ENCODE assay signal across 8 cellular contexts in the genomic region with DNA sequence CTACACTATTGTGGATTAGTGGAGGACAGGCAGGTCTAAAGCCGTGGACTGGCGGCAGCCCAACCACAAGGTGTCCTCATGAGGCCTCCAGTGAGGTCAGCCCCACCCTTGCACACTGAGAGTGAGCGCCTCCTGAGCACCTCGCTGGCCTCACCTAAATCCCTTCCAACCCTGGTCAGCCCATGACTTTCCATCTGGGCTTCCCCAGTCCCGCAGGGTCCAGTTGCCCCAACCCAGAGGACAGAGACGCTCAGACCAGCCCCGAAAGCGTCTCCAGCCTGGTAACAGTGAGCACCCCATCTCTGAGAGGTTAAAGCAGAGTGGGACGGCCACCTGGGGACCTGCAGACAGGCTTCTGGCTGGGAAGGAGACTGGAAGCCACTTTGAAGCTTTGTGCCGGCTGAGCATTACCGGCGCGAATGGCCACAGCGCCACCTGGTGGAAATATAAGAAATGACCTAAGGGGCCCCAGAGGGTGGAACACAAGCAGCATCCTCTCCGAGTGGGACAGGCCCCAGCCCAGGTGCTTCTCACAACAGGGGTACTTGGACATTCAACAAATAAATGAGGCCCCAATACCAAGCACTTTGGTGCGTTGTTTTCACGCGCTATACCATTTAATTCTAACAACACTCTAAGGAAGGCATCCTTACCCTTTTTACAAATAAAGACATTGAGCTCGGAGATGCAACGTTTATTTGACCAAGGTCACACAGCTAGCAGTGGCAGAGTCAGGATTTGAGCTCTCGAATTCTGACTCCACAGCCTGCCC.
DNase-seq lines count a peak whose midpoint lies in the region; ATAC-seq and TF ChIP-seq lines count a peak whose summit lies in the region.

No MANE protein-coding gene starts in this region.

- H3K27ac Mint-ChIP-seq in T-cell = peak overlapping the region in 1 of 2 donors; percentile 59

- H3K27me3 ChIP-seq in GM23248 (replicated peaks; ENCODE audit: insufficient read depth) (no peaks in the 10 kb centered on the region), adipocyte (replicated peaks; ENCODE audit: control insufficient read depth, insufficient read depth, low read length) (no peaks in the 10 kb centered on the region)

- TF ChIP-seq CTCF in retinal pigment epithelial cell (conservative IDR thresholded peaks at IDR 0.05; ENCODE audit: low read depth, low read length) = peak; percentile 81

- H3K4me1 ChIP-seq in GM23248 (ENCODE audit: insufficient read depth) = peaks cover 19% of the 10 kb centered on the region
- peaks cover 14% of the 10 kb centered on the region for H3K4me1 ChIP-seq in adipocyte (ENCODE audit: control insufficient read depth, insufficient read depth, low read length)

- POLR2A ChIA-PET in T-cell (lab: Charles Lee) = no interaction called here

- H3K9me3 ChIP-seq in GM23248 (ENCODE audit: low read depth) (no peaks in the 10 kb centered on the region), adipocyte (ENCODE audit: control insufficient read depth, low read length) (no peaks in the 10 kb centered on the region)

- no peak overlapping the region for H3K4me2 ChIP-seq in GM23248 (ENCODE audit: unreplicated experiment)

- CTCF ChIA-PET in T-cell (lab: Charles Lee) = interaction anchor here (0.6 to 1.7 kb wide), 16 partner anchors 10 to 1913 kb away, joined by 3 to 12 read pairs (median 4); no protein-coding TSS in a partner anchor

- H3K9ac ChIP-seq in GM23248 = no peak overlapping the region
- H3K9ac ChIP-seq in adipocyte (ENCODE audit: low read length) = no peak overlapping the region

- no peaks in the 10 kb centered on the region for H3K9me2 ChIP-seq in GM23248 (ENCODE audit: insufficient read depth)

- in situ Hi-C loops in GM23248 (cut with MboI) = no loop called here

- H3K36me3 ChIP-seq in GM23248 (ENCODE audit: low read depth) (no peaks in the 10 kb centered on the region), adipocyte (ENCODE audit: control insufficient read depth, insufficient read depth, low read length, severe bottlenecking) (no peaks in the 10 kb centered on the region)

- ATAC-seq in T-cell (replicated peaks in 1 of 4) (peak; percentile 83 to 91 (median 85)), left ventricle myocardium superior (peak; percentile 92)

- peaks cover 11% of the 10 kb centered on the region; the same call in 1 of the 2 replicates for H3F3A ChIP-seq in GM23248 (ENCODE audit: insufficient read depth)

- no peaks in the 10 kb centered on the region for H3K9me3 Mint-ChIP-seq in T-cell

- DNase-seq in COLO829 (ENCODE audit: low spot score) (peak; percentile 92), GM23248 (peak; percentile 71), NCI-H1092 treated with DMSO at 0.1 percent for 48 hours (lab: John Stamatoyannopoulos, UW) (peak; percentile 49), T-cell (peak; percentile 40 to 74 (median 61)), adipocyte (ENCODE audit: low read depth) (peak; percentile 82), left ventricle myocardium superior (peak; percentile 67), retinal pigment epithelial cell (ENCODE audit: low read depth) (no peak), NCI-H1048 (lab: John Stamatoyannopoulos, UW) (no peak)

- 23 to 27% methylated on average over 21 of the region's 21 CpGs for WGBS in GM23248 (ENCODE audit: low coverage in 1 of 2, low lambda C conversion rate in 2 of 2, missing lambda C conversion rate in 2 of 2), 2 experiments

- H3K36me3 Mint-ChIP-seq in T-cell = no peaks in the 10 kb centered on the region

- H2AFZ ChIP-seq in GM23248 = no peak overlapping the region

- no peak overlapping the region for H3K4me3 Mint-ChIP-seq in T-cell

- H3K4me1 Mint-ChIP-seq in T-cell = peaks cover 0 to 12% (median 11%) of the 10 kb centered on the region in 3 donors

- H4K20me1 ChIP-seq in GM23248 (ENCODE audit: insufficient read depth) = no peaks in the 10 kb centered on the region

- no peaks in the 10 kb centered on the region for H3K79me2 ChIP-seq in GM23248 (ENCODE audit: insufficient read depth)

- intact Hi-C loops in left ventricle myocardium superior (cut with micrococcal nuclease) = loop anchor here (10.0 kb wide), 1 partner anchor 1698 kb away; no protein-coding TSS in a partner anchor

- no peak overlapping the region for H3K4me3 ChIP-seq in GM23248
- H3K4me3 ChIP-seq in adipocyte (ENCODE audit: low read length) = no peak overlapping the region
- no peak overlapping the region for H3K4me3 ChIP-seq in retinal pigment epithelial cell (ENCODE audit: low read length)

- H3K27me3 Mint-ChIP-seq in T-cell = no peaks in the 10 kb centered on the region

- H3K27ac ChIP-seq in GM23248 = no peak overlapping the region

Comparison
In these comparisons a context has a peak if more than half of its experiments do, and no peak if none do; other contexts are left out.
1. DNase-seq: peak in COLO829 (single experiment), GM23248 (single experiment), NCI-H1092 treated with DMSO at 0.1 percent for 48 hours (single experiment), T-cell (34 of 34), adipocyte (single experiment) and left ventricle myocardium superior (single experiment); none in retinal pigment epithelial cell (single experiment) and NCI-H1048 (single experiment).